Comparison of ENCODE assay signal across 1 cellular context in the genomic region with DNA sequence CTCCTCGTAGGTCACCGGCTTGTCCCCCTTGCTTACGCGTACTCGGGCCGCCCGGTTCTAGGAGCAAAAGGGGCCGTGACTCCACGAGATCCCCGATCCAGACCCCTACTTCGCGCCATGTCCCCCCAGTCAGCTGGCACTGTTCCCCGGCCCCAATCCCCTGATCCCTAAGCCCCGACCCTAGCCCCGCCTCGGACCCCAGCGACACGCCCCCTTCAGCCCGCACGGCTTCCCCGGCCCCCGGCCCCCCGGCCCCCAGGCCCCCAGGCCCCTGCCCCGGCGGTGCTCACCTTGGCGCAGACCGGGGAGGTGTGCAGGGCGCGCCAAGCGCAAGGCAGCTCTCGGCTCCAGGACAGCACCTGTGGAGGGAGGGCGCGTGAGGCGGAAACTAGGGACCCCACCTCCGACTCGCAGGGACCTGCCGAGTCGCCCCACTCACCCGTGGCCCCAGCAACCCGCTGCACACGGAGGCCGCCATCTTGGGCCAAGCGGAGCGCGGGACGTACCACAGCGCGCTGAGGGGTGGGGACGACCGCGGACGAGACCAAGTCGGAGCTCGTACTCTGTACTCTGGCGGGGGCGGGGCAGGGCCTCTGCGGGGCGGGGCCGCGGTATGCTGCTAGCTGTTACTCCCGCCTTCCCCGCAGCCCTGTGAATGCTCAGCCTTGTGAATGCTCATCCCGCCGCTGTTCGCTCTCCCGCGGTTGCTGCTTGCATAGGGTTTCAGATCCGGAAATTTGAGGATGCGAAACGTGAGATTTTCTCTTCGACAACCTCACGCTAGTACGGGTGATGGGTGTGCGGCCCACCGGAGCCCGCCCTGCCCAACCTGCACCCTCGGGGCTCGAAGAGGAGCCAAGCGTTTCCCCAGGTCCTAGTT.
TF ChIP-seq lines count a peak whose summit lies in the region.

A gene (minus strand): TSS at position 500 of the 880 bp plus-strand sequence. CDS start 22 bp downstream, at position 478.

TF ChIP-seq in GM12878, 131 proteins besides CTCF, POLR2A, EP300 and RAD21 (continued from another document and continues in another):
- TF ChIP-seq, protein P1, sequence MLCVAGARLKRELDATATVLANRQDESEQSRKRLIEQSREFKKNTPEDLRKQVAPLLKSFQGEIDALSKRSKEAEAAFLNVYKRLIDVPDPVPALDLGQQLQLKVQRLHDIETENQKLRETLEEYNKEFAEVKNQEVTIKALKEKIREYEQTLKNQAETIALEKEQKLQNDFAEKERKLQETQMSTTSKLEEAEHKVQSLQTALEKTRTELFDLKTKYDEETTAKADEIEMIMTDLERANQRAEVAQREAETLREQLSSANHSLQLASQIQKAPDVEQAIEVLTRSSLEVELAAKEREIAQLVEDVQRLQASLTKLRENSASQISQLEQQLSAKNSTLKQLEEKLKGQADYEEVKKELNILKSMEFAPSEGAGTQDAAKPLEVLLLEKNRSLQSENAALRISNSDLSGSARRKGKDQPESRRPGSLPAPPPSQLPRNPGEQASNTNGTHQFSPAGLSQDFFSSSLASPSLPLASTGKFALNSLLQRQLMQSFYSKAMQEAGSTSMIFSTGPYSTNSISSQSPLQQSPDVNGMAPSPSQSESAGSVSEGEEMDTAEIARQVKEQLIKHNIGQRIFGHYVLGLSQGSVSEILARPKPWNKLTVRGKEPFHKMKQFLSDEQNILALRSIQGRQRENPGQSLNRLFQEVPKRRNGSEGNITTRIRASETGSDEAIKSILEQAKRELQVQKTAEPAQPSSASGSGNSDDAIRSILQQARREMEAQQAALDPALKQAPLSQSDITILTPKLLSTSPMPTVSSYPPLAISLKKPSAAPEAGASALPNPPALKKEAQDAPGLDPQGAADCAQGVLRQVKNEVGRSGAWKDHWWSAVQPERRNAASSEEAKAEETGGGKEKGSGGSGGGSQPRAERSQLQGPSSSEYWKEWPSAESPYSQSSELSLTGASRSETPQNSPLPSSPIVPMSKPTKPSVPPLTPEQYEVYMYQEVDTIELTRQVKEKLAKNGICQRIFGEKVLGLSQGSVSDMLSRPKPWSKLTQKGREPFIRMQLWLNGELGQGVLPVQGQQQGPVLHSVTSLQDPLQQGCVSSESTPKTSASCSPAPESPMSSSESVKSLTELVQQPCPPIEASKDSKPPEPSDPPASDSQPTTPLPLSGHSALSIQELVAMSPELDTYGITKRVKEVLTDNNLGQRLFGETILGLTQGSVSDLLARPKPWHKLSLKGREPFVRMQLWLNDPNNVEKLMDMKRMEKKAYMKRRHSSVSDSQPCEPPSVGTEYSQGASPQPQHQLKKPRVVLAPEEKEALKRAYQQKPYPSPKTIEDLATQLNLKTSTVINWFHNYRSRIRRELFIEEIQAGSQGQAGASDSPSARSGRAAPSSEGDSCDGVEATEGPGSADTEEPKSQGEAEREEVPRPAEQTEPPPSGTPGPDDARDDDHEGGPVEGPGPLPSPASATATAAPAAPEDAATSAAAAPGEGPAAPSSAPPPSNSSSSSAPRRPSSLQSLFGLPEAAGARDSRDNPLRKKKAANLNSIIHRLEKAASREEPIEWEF (IDR thresholded peaks at IDR 0.05; ENCODE audit: insufficient replicate concordance, low read depth, low read length): no peak
- TF ChIP-seq, protein P2, sequence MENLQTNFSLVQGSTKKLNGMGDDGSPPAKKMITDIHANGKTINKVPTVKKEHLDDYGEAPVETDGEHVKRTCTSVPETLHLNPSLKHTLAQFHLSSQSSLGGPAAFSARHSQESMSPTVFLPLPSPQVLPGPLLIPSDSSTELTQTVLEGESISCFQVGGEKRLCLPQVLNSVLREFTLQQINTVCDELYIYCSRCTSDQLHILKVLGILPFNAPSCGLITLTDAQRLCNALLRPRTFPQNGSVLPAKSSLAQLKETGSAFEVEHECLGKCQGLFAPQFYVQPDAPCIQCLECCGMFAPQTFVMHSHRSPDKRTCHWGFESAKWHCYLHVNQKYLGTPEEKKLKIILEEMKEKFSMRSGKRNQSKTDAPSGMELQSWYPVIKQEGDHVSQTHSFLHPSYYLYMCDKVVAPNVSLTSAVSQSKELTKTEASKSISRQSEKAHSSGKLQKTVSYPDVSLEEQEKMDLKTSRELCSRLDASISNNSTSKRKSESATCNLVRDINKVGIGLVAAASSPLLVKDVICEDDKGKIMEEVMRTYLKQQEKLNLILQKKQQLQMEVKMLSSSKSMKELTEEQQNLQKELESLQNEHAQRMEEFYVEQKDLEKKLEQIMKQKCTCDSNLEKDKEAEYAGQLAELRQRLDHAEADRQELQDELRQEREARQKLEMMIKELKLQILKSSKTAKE (IDR thresholded peaks at IDR 0.05; ENCODE audit: low read depth, poor library complexity, severe bottlenecking): no peak
- no peak for TF ChIP-seq CBX5 (IDR thresholded peaks at IDR 0.05; ENCODE audit: low read depth)
- TF ChIP-seq, protein P3, sequence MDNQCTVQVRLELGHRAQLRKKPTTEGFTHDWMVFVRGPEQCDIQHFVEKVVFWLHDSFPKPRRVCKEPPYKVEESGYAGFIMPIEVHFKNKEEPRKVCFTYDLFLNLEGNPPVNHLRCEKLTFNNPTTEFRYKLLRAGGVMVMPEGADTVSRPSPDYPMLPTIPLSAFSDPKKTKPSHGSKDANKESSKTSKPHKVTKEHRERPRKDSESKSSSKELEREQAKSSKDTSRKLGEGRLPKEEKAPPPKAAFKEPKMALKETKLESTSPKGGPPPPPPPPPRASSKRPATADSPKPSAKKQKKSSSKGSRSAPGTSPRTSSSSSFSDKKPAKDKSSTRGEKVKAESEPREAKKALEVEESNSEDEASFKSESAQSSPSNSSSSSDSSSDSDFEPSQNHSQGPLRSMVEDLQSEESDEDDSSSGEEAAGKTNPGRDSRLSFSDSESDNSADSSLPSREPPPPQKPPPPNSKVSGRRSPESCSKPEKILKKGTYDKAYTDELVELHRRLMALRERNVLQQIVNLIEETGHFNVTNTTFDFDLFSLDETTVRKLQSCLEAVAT (IDR thresholded peaks at IDR 0.05): 0 out of 2 replicates have a peak, but pooled peaks have one; percentile 23
- TF ChIP-seq MYB (IDR thresholded peaks at IDR 0.05; ENCODE audit: borderline replicate concordance, low read depth, low read length): no peak
- no peak for TF ChIP-seq RAD51 (IDR thresholded peaks at IDR 0.05)
- TF ChIP-seq, protein P4, sequence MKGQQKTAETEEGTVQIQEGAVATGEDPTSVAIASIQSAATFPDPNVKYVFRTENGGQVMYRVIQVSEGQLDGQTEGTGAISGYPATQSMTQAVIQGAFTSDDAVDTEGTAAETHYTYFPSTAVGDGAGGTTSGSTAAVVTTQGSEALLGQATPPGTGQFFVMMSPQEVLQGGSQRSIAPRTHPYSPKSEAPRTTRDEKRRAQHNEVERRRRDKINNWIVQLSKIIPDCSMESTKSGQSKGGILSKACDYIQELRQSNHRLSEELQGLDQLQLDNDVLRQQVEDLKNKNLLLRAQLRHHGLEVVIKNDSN (IDR thresholded peaks at IDR 0.05; ENCODE audit: borderline replicate concordance, extremely low read length, insufficient read depth, low read depth, low read length): no peak
- TF ChIP-seq, protein P5, sequence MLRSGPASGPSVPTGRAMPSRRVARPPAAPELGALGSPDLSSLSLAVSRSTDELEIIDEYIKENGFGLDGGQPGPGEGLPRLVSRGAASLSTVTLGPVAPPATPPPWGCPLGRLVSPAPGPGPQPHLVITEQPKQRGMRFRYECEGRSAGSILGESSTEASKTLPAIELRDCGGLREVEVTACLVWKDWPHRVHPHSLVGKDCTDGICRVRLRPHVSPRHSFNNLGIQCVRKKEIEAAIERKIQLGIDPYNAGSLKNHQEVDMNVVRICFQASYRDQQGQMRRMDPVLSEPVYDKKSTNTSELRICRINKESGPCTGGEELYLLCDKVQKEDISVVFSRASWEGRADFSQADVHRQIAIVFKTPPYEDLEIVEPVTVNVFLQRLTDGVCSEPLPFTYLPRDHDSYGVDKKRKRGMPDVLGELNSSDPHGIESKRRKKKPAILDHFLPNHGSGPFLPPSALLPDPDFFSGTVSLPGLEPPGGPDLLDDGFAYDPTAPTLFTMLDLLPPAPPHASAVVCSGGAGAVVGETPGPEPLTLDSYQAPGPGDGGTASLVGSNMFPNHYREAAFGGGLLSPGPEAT (IDR thresholded peaks at IDR 0.05; ENCODE audit: low read depth): 0 out of 2 replicates have a peak, but pooled peaks have one; percentile 24
- peak; percentile 56; the same call in 1 of the 3 replicates for TF ChIP-seq POU2F2 (IDR thresholded peaks at IDR 0.05; ENCODE audit: borderline replicate concordance, low read depth, low read length)
- TF ChIP-seq CREM (IDR thresholded peaks at IDR 0.05; ENCODE audit: low read depth): peak; percentile 31; the same call in 1 of the 2 replicates
- no peak for TF ChIP-seq ETV6 (conservative IDR thresholded peaks at IDR 0.05 in 1 of 2, IDR thresholded peaks at IDR 0.05 in 1 of 2; ENCODE audit: borderline replicate concordance in 1 of 2, low read depth in 1 of 2)
- TF ChIP-seq ASH2L (IDR thresholded peaks at IDR 0.05; ENCODE audit: borderline replicate concordance, low read depth): no peak
- TF ChIP-seq DPF2 (IDR thresholded peaks at IDR 0.05): 0 out of 2 replicates have a peak, but pooled peaks have one; percentile 26
- no peak for TF ChIP-seq MTA2 (IDR thresholded peaks at IDR 0.05; ENCODE audit: low read depth)
- peak; percentile 94 for TF ChIP-seq SREBF1 (IDR thresholded peaks at IDR 0.05; ENCODE audit: low read length)
- TF ChIP-seq, protein P6, sequence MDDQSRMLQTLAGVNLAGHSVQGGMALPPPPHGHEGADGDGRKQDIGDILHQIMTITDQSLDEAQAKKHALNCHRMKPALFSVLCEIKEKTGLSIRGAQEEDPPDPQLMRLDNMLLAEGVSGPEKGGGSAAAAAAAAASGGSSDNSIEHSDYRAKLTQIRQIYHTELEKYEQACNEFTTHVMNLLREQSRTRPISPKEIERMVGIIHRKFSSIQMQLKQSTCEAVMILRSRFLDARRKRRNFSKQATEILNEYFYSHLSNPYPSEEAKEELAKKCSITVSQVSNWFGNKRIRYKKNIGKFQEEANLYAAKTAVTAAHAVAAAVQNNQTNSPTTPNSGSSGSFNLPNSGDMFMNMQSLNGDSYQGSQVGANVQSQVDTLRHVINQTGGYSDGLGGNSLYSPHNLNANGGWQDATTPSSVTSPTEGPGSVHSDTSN (IDR thresholded peaks at IDR 0.05; ENCODE audit: insufficient replicate concordance, low read depth, low read length): no peak
- TF ChIP-seq JUNB (IDR thresholded peaks at IDR 0.05): no peak
- peak; percentile 26; the same call in 1 of the 2 replicates for TF ChIP-seq PML (IDR thresholded peaks at IDR 0.05; ENCODE audit: low read length)
- no peak for TF ChIP-seq KAT2A (conservative IDR thresholded peaks at IDR 0.05; ENCODE audit: control insufficient read depth, low read depth, low read length)
- TF ChIP-seq EGR1 (IDR thresholded peaks at IDR 0.05; ENCODE audit: borderline replicate concordance in 1 of 2, low read depth in 2 of 2, low read length in 2 of 2): 0 out of 3 replicates have a peak, but pooled peaks of 1 of the 2 experiments have one; percentile 50
- TF ChIP-seq HDGF (IDR thresholded peaks at IDR 0.05): no peak
- TF ChIP-seq, protein P7, sequence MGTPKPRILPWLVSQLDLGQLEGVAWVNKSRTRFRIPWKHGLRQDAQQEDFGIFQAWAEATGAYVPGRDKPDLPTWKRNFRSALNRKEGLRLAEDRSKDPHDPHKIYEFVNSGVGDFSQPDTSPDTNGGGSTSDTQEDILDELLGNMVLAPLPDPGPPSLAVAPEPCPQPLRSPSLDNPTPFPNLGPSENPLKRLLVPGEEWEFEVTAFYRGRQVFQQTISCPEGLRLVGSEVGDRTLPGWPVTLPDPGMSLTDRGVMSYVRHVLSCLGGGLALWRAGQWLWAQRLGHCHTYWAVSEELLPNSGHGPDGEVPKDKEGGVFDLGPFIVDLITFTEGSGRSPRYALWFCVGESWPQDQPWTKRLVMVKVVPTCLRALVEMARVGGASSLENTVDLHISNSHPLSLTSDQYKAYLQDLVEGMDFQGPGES (IDR thresholded peaks at IDR 0.05): no peak
- no peak for TF ChIP-seq SUZ12 (IDR thresholded peaks at IDR 0.05; ENCODE audit: unreplicated experiment)
- TF ChIP-seq HDAC6 (IDR thresholded peaks at IDR 0.05; ENCODE audit: unreplicated experiment): no peak
- TF ChIP-seq CBX3 (IDR thresholded peaks at IDR 0.05; ENCODE audit: borderline replicate concordance, low read depth): no peak
- peak; percentile 48; the same call in 1 of the 2 replicates for TF ChIP-seq CREB1 (IDR thresholded peaks at IDR 0.05; ENCODE audit: low read depth)
- TF ChIP-seq SPI1 (IDR thresholded peaks at IDR 0.05; ENCODE audit: borderline replicate concordance, insufficient read depth, low read depth, low read length): peak; percentile 68; the same call in 1 of the 2 replicates
- peak in 1 of 2 experiments; percentile 38; a peak in 1 of 4 replicates for TF ChIP-seq IKZF2 (IDR thresholded peaks at IDR 0.05)
- no peak for TF ChIP-seq RFX5 (IDR thresholded peaks at IDR 0.05; ENCODE audit: low read depth, low read length)
- TF ChIP-seq, protein P8, sequence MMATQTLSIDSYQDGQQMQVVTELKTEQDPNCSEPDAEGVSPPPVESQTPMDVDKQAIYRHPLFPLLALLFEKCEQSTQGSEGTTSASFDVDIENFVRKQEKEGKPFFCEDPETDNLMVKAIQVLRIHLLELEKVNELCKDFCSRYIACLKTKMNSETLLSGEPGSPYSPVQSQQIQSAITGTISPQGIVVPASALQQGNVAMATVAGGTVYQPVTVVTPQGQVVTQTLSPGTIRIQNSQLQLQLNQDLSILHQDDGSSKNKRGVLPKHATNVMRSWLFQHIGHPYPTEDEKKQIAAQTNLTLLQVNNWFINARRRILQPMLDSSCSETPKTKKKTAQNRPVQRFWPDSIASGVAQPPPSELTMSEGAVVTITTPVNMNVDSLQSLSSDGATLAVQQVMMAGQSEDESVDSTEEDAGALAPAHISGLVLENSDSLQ (IDR thresholded peaks at IDR 0.05): no peak
- TF ChIP-seq, protein P9, sequence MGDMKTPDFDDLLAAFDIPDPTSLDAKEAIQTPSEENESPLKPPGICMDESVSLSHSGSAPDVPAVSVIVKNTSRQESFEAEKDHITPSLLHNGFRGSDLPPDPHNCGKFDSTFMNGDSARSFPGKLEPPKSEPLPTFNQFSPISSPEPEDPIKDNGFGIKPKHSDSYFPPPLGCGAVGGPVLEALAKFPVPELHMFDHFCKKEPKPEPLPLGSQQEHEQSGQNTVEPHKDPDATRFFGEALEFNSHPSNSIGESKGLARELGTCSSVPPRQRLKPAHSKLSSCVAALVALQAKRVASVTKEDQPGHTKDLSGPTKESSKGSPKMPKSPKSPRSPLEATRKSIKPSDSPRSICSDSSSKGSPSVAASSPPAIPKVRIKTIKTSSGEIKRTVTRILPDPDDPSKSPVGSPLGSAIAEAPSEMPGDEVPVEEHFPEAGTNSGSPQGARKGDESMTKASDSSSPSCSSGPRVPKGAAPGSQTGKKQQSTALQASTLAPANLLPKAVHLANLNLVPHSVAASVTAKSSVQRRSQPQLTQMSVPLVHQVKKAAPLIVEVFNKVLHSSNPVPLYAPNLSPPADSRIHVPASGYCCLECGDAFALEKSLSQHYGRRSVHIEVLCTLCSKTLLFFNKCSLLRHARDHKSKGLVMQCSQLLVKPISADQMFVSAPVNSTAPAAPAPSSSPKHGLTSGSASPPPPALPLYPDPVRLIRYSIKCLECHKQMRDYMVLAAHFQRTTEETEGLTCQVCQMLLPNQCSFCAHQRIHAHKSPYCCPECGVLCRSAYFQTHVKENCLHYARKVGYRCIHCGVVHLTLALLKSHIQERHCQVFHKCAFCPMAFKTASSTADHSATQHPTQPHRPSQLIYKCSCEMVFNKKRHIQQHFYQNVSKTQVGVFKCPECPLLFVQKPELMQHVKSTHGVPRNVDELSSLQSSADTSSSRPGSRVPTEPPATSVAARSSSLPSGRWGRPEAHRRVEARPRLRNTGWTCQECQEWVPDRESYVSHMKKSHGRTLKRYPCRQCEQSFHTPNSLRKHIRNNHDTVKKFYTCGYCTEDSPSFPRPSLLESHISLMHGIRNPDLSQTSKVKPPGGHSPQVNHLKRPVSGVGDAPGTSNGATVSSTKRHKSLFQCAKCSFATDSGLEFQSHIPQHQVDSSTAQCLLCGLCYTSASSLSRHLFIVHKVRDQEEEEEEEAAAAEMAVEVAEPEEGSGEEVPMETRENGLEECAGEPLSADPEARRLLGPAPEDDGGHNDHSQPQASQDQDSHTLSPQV (IDR thresholded peaks at IDR 0.05): no peak
- TF ChIP-seq RCOR1 (conservative IDR thresholded peaks at IDR 0.05; ENCODE audit: low read depth, low read length): no peak
- peak; percentile 95 for TF ChIP-seq FOXK2 (IDR thresholded peaks at IDR 0.05)
- no peak for TF ChIP-seq FOS (IDR thresholded peaks at IDR 0.05; ENCODE audit: borderline replicate concordance, extremely low read depth, insufficient read length)
